In genomic region chr7:131840291-131840690, GRCh38 we compare ENCODE assay signal across 8 cellular contexts.
"Had no signal": no experiment of that assay in that cellular context is flagged by ENCODE, and none has a peak within 500 bp of the region (broad histone marks: within the 10 kb centered on the region; RNA-seq: fewer than 3 reads in every experiment).

No MANE protein-coding gene starts in this region.

- FAIRE-seq: H54, HTR-8/SVneo, K562 had no signal

- DNase-seq: GOT3, H9, HCEC 1CT, IMR-90, KG1 had no signal

- ATAC-seq: K562 had no signal

- H3K4me3 ChIP-seq: K562 had no signal
